9 cellular contexts compared by ENCODE assay signal in genomic region chr7:107319724-107320228, GRCh38.
"Had no signal": no experiment of that assay in that cellular context is flagged by ENCODE, and none has a peak within 500 bp of the region (broad histone marks: within the 10 kb centered on the region; RNA-seq: fewer than 3 reads in every experiment).

No MANE protein-coding gene starts in this region.

- DNase-seq: GM23248, GOT3, H7, HFFc6, KBM-7 had no signal

- H2AFZ ChIP-seq: GM23248 had no signal

- H3K9me3 ChIP-seq: HAP-1 had no signal

- H3K9me3 Mint-ChIP-seq: HFFc6 had no signal

- ATAC-seq: HCT116, HepG2 had no signal

- FAIRE-seq: HepG2 had no signal

- H3K27ac ChIP-seq: GM23248, HL-60 had no signal

- H3K27ac Mint-ChIP-seq: HFFc6 had no signal

- H3K9ac ChIP-seq: GM23248 had no signal

- H3K36me3 ChIP-seq: HAP-1 had no signal

- H3K4me3 ChIP-seq: GM23248, HAP-1 had no signal

- H3K4me3 Mint-ChIP-seq: HFFc6 had no signal
